In genomic region chr1:24914226-24915069, GRCh38 we compare ENCODE assay signal across 13 cellular contexts. TPM values are rescaled to one million over a fixed set of nuclear protein-coding genes. Genes with fewer than 3 reads are reported as not detected.
DNase-seq lines count a peak whose midpoint lies in the region; ATAC-seq and TF ChIP-seq lines count a peak whose summit lies in the region.
"Had no signal": no experiment of that assay in that cellular context is flagged by ENCODE, and none has a peak within 500 bp of the region (broad histone marks: within the 10 kb centered on the region; RNA-seq: fewer than 3 reads in every experiment).

No MANE protein-coding gene starts in this region.

- ATAC-seq in gastrocnemius medialis: no peak

- H3K27ac Mint-ChIP-seq in IgD-negative memory B cell (peak overlapping the region; percentile 59 to 95 (median 78)), chondrocyte (ENCODE audit: unreplicated experiment) (peak overlapping the region; percentile 65), neural progenitor cell (peak overlapping the region; percentile 24)

- H3K27ac ChIP-seq in neural progenitor cell: no peak overlapping the region
- no peak overlapping the region for H3K27ac ChIP-seq in gastrocnemius medialis
- H3K27ac ChIP-seq: WERI-Rb-1 had no signal

- H3K27me3 ChIP-seq in neural progenitor cell (no peaks in the 10 kb centered on the region), gastrocnemius medialis (no peaks in the 10 kb centered on the region)

- peaks cover 2% of the 10 kb centered on the region for H3K36me3 Mint-ChIP-seq in IgD-negative memory B cell
- H3K36me3 Mint-ChIP-seq in chondrocyte (ENCODE audit: low read depth): no peaks in the 10 kb centered on the region
- H3K36me3 Mint-ChIP-seq in neural progenitor cell: no peaks in the 10 kb centered on the region

- H3K4me3 ChIP-seq in neural progenitor cell (no peak overlapping the region), gastrocnemius medialis (no peak overlapping the region)

- H3K9ac ChIP-seq in neural progenitor cell: no peak overlapping the region

- H3K36me3 ChIP-seq in neural progenitor cell (no peaks in the 10 kb centered on the region), gastrocnemius medialis (no peaks in the 10 kb centered on the region)

- H3K9me3 ChIP-seq in neural progenitor cell (ENCODE audit: low read depth): no peaks in the 10 kb centered on the region
- H3K9me3 ChIP-seq in gastrocnemius medialis: no peaks in the 10 kb centered on the region

- H3K4me3 Mint-ChIP-seq in IgD-negative memory B cell: no peak overlapping the region
- H3K4me3 Mint-ChIP-seq in chondrocyte (ENCODE audit: unreplicated experiment): no peak overlapping the region
- no peak overlapping the region for H3K4me3 Mint-ChIP-seq in neural progenitor cell

- no peak for TF ChIP-seq POLR2A in gastrocnemius medialis (IDR thresholded peaks at IDR 0.05)

- H3K4me1 ChIP-seq in neural progenitor cell (peaks cover 4% of the 10 kb centered on the region), gastrocnemius medialis (peaks cover 6 to 8% of the 10 kb centered on the region in 2 donors)

- no peaks in the 10 kb centered on the region for H3K79me2 ChIP-seq in neural progenitor cell (ENCODE audit: low read depth)

- no peak overlapping the region for H2AFZ ChIP-seq in neural progenitor cell (replicated peaks)

- intact Hi-C loops in gastrocnemius medialis (cut with DNase I; ENCODE audit: low total_unique reads): no loop called here

- no peaks in the 10 kb centered on the region for H3F3A ChIP-seq in neural progenitor cell (ENCODE audit: low read depth)

- H4K20me1 ChIP-seq in neural progenitor cell (ENCODE audit: low read depth): no peaks in the 10 kb centered on the region

- H3K27me3 Mint-ChIP-seq in IgD-negative memory B cell: no peaks in the 10 kb centered on the region
- no peaks in the 10 kb centered on the region for H3K27me3 Mint-ChIP-seq in chondrocyte (ENCODE audit: low read depth)
- H3K27me3 Mint-ChIP-seq in neural progenitor cell (ENCODE audit: insufficient read depth, low read depth): peaks cover 5% of the 10 kb centered on the region

- DNase-seq in C1 segment of cervical spinal cord (lab: John Stamatoyannopoulos, UW) (peak in 9 of 14 donors; percentile 3 to 39 (median 17)), chondrocyte (ENCODE audit: low spot score) (no peak), neural progenitor cell (ENCODE audit: low spot score) (no peak), NCI-H2081 treated with DMSO at 0.1 percent for 48 hours (lab: John Stamatoyannopoulos, UW) (no peak), gastrocnemius medialis (no peak), NCI-H345 treated with DMSO at 0.1 percent for 48 hours (lab: John Stamatoyannopoulos, UW; ENCODE audit: unreplicated experiment) (no peak)
- no peak for DNase-seq in stimulated activated CD4-positive, alpha-beta T cell treated with anti-CD3 and anti-CD28 coated beads, Interleukin-4, amount 100 ng/mL, for 1 hour
- DNase-seq: effector CD4-positive, alpha-beta T cell; left cardiac atrium; NCI-H69; stimulated activated CD4-positive, alpha-beta T cell treated with anti-CD3 and anti-CD28 coated beads, Interleukin-4, amount 100 ng/mL, for 4 hours; WERI-Rb-1 had no signal

- TF ChIP-seq CTCF in chondrocyte (IDR thresholded peaks at IDR 0.05) (no peak), neural progenitor cell (IDR thresholded peaks at IDR 0.05) (no peak), gastrocnemius medialis (IDR thresholded peaks at IDR 0.05 in 4 of 5, conservative IDR thresholded peaks at IDR 0.05 in 1 of 5) (no peak)

- H3K4me1 Mint-ChIP-seq in IgD-negative memory B cell (peaks cover 4 to 22% (median 11%) of the 10 kb centered on the region in 3 donors), chondrocyte (ENCODE audit: low read depth) (peaks cover 6% of the 10 kb centered on the region), neural progenitor cell (peaks cover 16% of the 10 kb centered on the region)

- H3K4me2 ChIP-seq in neural progenitor cell: no peak overlapping the region

- no peaks in the 10 kb centered on the region for H3K9me3 Mint-ChIP-seq in IgD-negative memory B cell
- no peaks in the 10 kb centered on the region for H3K9me3 Mint-ChIP-seq in chondrocyte (ENCODE audit: low read depth)
- peaks cover 2% of the 10 kb centered on the region for H3K9me3 Mint-ChIP-seq in neural progenitor cell

- in situ Hi-C loops in gastrocnemius medialis (cut with MboI; ENCODE audit: low sequenced_read_pairs in 4 of 4): no loop called here

RNA-seq across cellular contexts. Expression of gene RUNX3, which starts 15.6 kb away (rescaled TPM):
- polyA plus RNA-seq in IgD-negative memory B cell: 30.1 TPM
- total RNA-seq in chondrocyte (1.8 to 2.9 TPM in 2 of 3 replicates, not detected in the other), neural progenitor cell (ENCODE audit: low replicate concordance) (0.09 TPM in 1 of 2 replicates, not detected in the other), gastrocnemius medialis (1 to 10 TPM in 2 of 4 donors, under 1 TPM in 2; 0.13 to 1.9 (median 0.74) TPM)

Comparison
In these comparisons a context has a peak if more than half of its experiments do, and no peak if none do; other contexts are left out.
1. DNase-seq: peak in C1 segment of cervical spinal cord (9 of 14); none in chondrocyte (single experiment), neural progenitor cell (single experiment), NCI-H2081 treated with DMSO at 0.1 percent for 48 hours (single experiment), gastrocnemius medialis (0 of 2), NCI-H345 treated with DMSO at 0.1 percent for 48 hours (single experiment) and stimulated activated CD4-positive, alpha-beta T cell treated with anti-CD3 and anti-CD28 coated beads, Interleukin-4, amount 100 ng/mL, for 1 hour (single experiment).
2. H3K27ac Mint-ChIP-seq: peak in every context shown above with its lines; median percentile 78 in IgD-negative memory B cell; 65 in chondrocyte; 24 in neural progenitor cell.